Comparison of ENCODE assay signal across 1 cellular context in genomic region chr6:94813806-94814205, GRCh38.
TF ChIP-seq lines count a peak whose summit lies in the region.

No MANE protein-coding gene starts in this region.

TF ChIP-seq in WTC11, 78 proteins besides CTCF, POLR2A, EP300 and RAD21 (continued from another document):
- TF ChIP-seq, protein P1, sequence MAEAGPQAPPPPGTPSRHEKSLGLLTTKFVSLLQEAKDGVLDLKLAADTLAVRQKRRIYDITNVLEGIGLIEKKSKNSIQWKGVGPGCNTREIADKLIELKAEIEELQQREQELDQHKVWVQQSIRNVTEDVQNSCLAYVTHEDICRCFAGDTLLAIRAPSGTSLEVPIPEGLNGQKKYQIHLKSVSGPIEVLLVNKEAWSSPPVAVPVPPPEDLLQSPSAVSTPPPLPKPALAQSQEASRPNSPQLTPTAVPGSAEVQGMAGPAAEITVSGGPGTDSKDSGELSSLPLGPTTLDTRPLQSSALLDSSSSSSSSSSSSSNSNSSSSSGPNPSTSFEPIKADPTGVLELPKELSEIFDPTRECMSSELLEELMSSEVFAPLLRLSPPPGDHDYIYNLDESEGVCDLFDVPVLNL (CRISPR knock-in tag; IDR thresholded peaks at IDR 0.05; ENCODE audit: borderline replicate concordance, low read depth), result no peak
- TF ChIP-seq SOX15 (CRISPR knock-in tag; IDR thresholded peaks at IDR 0.05), result no peak
- no peak for TF ChIP-seq E2F5 (CRISPR knock-in tag; IDR thresholded peaks at IDR 0.05)
- TF ChIP-seq, protein P2, sequence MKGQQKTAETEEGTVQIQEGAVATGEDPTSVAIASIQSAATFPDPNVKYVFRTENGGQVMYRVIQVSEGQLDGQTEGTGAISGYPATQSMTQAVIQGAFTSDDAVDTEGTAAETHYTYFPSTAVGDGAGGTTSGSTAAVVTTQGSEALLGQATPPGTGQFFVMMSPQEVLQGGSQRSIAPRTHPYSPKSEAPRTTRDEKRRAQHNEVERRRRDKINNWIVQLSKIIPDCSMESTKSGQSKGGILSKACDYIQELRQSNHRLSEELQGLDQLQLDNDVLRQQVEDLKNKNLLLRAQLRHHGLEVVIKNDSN (CRISPR knock-in tag; IDR thresholded peaks at IDR 0.05), result no peak
- no peak for TF ChIP-seq USF2 (CRISPR knock-in tag; IDR thresholded peaks at IDR 0.05)
- TF ChIP-seq ESRRA (CRISPR knock-in tag; IDR thresholded peaks at IDR 0.05; ENCODE audit: borderline replicate concordance), result no peak
- no peak for TF ChIP-seq HMGXB4 (CRISPR knock-in tag; IDR thresholded peaks at IDR 0.05)
- TF ChIP-seq HMGA2 (CRISPR knock-in tag; IDR thresholded peaks at IDR 0.05), result no peak
- no peak for TF ChIP-seq PRRX2 (CRISPR knock-in tag; IDR thresholded peaks at IDR 0.05)
- no peak for TF ChIP-seq GTF2I (CRISPR knock-in tag; conservative IDR thresholded peaks at IDR 0.05)
- TF ChIP-seq SMAD4 (CRISPR knock-in tag; IDR thresholded peaks at IDR 0.05), result no peak
TF ChIP-seq in WTC11: peak in this region for 0.
